ENCODE assay signal across 1 cellular context in the genomic region with DNA sequence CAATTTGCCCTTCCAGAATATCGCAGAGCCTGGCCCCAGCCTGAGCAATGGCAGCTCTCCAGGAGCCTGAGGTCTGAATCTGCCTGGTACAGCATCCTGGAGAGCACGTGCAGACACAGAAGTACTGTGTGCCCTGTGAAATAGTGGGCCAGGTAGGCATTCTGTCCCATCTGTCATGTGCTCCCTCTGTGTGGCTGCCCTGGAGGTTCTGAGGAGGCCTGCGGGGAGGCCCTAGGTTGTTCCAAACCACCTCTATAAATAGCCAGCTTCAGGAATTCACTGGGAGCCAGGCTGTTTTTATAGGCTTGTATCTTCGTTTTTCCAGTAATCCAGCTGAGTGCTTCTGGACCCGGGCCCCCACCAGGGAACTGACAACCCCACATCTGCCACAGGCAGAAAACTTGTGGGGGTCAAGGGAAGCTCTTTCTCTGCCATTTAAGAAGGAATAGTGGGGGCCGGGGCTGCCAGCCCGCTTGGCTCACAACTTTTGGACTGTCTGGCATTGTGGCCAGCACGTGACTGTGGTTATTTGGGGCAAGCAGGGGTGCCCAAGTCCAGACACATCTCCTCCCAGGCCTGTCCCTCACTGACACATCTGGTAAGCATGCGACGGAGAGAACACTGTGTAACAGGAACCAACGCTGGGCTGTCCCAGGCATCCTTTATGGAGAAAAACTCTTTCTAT.
TF ChIP-seq lines count a peak whose summit lies in the region.

No MANE protein-coding gene starts in this region.

TF ChIP-seq in SK-N-SH, 30 proteins besides CTCF, POLR2A, EP300 and RAD21 (continued from another document):
- TF ChIP-seq, protein P1, sequence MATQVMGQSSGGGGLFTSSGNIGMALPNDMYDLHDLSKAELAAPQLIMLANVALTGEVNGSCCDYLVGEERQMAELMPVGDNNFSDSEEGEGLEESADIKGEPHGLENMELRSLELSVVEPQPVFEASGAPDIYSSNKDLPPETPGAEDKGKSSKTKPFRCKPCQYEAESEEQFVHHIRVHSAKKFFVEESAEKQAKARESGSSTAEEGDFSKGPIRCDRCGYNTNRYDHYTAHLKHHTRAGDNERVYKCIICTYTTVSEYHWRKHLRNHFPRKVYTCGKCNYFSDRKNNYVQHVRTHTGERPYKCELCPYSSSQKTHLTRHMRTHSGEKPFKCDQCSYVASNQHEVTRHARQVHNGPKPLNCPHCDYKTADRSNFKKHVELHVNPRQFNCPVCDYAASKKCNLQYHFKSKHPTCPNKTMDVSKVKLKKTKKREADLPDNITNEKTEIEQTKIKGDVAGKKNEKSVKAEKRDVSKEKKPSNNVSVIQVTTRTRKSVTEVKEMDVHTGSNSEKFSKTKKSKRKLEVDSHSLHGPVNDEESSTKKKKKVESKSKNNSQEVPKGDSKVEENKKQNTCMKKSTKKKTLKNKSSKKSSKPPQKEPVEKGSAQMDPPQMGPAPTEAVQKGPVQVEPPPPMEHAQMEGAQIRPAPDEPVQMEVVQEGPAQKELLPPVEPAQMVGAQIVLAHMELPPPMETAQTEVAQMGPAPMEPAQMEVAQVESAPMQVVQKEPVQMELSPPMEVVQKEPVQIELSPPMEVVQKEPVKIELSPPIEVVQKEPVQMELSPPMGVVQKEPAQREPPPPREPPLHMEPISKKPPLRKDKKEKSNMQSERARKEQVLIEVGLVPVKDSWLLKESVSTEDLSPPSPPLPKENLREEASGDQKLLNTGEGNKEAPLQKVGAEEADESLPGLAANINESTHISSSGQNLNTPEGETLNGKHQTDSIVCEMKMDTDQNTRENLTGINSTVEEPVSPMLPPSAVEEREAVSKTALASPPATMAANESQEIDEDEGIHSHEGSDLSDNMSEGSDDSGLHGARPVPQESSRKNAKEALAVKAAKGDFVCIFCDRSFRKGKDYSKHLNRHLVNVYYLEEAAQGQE (IDR thresholded peaks at IDR 0.05; ENCODE audit: low read depth, low read length) = no peak
- TF ChIP-seq TEAD4 (IDR thresholded peaks at IDR 0.05; ENCODE audit: borderline replicate concordance, insufficient read depth) (no peak), YY1 (IDR thresholded peaks at IDR 0.05; ENCODE audit: low read depth) (no peak), MEF2A (IDR thresholded peaks at IDR 0.05; ENCODE audit: borderline replicate concordance, low read depth) (no peak), FOXM1 (IDR thresholded peaks at IDR 0.05; ENCODE audit: low read depth) (no peak)
